8 cellular contexts compared by ENCODE assay signal in genomic region chr4:112284166-112284565, GRCh38. TPM values are rescaled to one million over a fixed set of nuclear protein-coding genes. Genes with fewer than 3 reads are reported as not detected.
DNase-seq lines count a peak whose midpoint lies in the region; ATAC-seq and TF ChIP-seq lines count a peak whose summit lies in the region.

No MANE protein-coding gene starts in this region.

- H3K9me3 Mint-ChIP-seq in activated CD4-positive, alpha-beta T cell treated with anti-CD3 and anti-CD28 coated beads for 36 hours (ENCODE audit: low read depth), result peaks cover 7% of the 10 kb centered on the region
- peaks cover 9% of the 10 kb centered on the region for H3K9me3 Mint-ChIP-seq in T-helper 2 cell treated with Interferon-gamma antibody and Interleukin-4, amounts not matched to agents 5 μg/mL and 100 μg/mL, for 36 hours

- POLR2A ChIA-PET in activated CD4-positive, alpha-beta T cell treated with anti-CD3 and anti-CD28 coated beads for 36 hours (lab: Charles Lee), result interaction anchor here (1.5 kb wide), 1 partner anchor 10 kb away, joined by 7 read pairs; no protein-coding TSS in a partner anchor

- peak overlapping the region; percentile 96 for H3K4me3 Mint-ChIP-seq in activated CD4-positive, alpha-beta T cell treated with anti-CD3 and anti-CD28 coated beads for 36 hours
- peak overlapping the region; percentile 94 for H3K4me3 Mint-ChIP-seq in T-helper 2 cell treated with Interferon-gamma antibody and Interleukin-4, amounts not matched to agents 5 μg/mL and 100 μg/mL, for 36 hours

- peaks cover 73% of the 10 kb centered on the region for H3K4me1 Mint-ChIP-seq in activated CD4-positive, alpha-beta T cell treated with anti-CD3 and anti-CD28 coated beads for 36 hours
- peaks cover 49% of the 10 kb centered on the region for H3K4me1 Mint-ChIP-seq in T-helper 2 cell treated with Interferon-gamma antibody and Interleukin-4, amounts not matched to agents 5 μg/mL and 100 μg/mL, for 36 hours (ENCODE audit: low read depth)

- no peak overlapping the region for H3K9ac ChIP-seq in stomach smooth muscle (ENCODE audit: low read length in 2 of 2)

- peak overlapping the region; percentile 74 for H3K4me3 ChIP-seq in fibroblast of villous mesenchyme (ENCODE audit: low read depth, low read length)
- peak overlapping the region; percentile 58 to 68 for H3K4me3 ChIP-seq in stomach smooth muscle (ENCODE audit: low read length in 2 of 2)

- DNase-seq in activated CD4-positive, alpha-beta T cell treated with anti-CD3 and anti-CD28 coated beads for 36 hours, result peak; percentile 29
- DNase-seq in activated CD4-positive, alpha-beta T cell treated with anti-CD3 and anti-CD28 coated beads for 48 hours, result no peak
- DNase-seq in T-helper 2 cell treated with Interferon-gamma antibody and Interleukin-4, amounts not matched to agents 5 μg/mL and 100 μg/mL, for 36 hours (ENCODE audit: low spot score), result no peak
- DNase-seq in fibroblast of villous mesenchyme (ENCODE audit: low read depth) (peak; percentile 14), NCI-H146 treated with DMSO at 0.1 percent for 48 hours (lab: John Stamatoyannopoulos, UW; ENCODE audit: unreplicated experiment) (no peak), DMS153 (lab: John Stamatoyannopoulos, UW) (no peak), amniotic stem cell (lab: John Stamatoyannopoulos, UW) (no peak)

- H3K27ac ChIP-seq in stomach smooth muscle (ENCODE audit: low read length), result no peak overlapping the region

- CTCF ChIA-PET in activated CD4-positive, alpha-beta T cell treated with anti-CD3 and anti-CD28 coated beads for 36 hours (lab: Charles Lee), result interaction anchor here (0.7 to 2.1 kb wide), 2 partner anchors 9 to 41 kb away, joined by 4 to 5 read pairs; no protein-coding TSS in a partner anchor

- H3K36me3 Mint-ChIP-seq in activated CD4-positive, alpha-beta T cell treated with anti-CD3 and anti-CD28 coated beads for 36 hours (ENCODE audit: low read depth), result peaks cover 47% of the 10 kb centered on the region
- H3K36me3 Mint-ChIP-seq in T-helper 2 cell treated with Interferon-gamma antibody and Interleukin-4, amounts not matched to agents 5 μg/mL and 100 μg/mL, for 36 hours (ENCODE audit: low read depth), result peaks cover 21% of the 10 kb centered on the region

- H3K27ac Mint-ChIP-seq in activated CD4-positive, alpha-beta T cell treated with anti-CD3 and anti-CD28 coated beads for 36 hours, result peak overlapping the region; percentile 96
- H3K27ac Mint-ChIP-seq in T-helper 2 cell treated with Interferon-gamma antibody and Interleukin-4, amounts not matched to agents 5 μg/mL and 100 μg/mL, for 36 hours, result peak overlapping the region; percentile 90

- no peaks in the 10 kb centered on the region for H3K27me3 ChIP-seq in stomach smooth muscle (ENCODE audit: control insufficient read depth in 1 of 2, insufficient read depth in 2 of 2, low read length in 2 of 2)

- no peaks in the 10 kb centered on the region for H3K36me3 ChIP-seq in stomach smooth muscle (ENCODE audit: control insufficient read depth in 2 of 2, insufficient read depth in 2 of 2, low read length in 2 of 2)

- no peaks in the 10 kb centered on the region for H3K27me3 Mint-ChIP-seq in activated CD4-positive, alpha-beta T cell treated with anti-CD3 and anti-CD28 coated beads for 36 hours
- H3K27me3 Mint-ChIP-seq in T-helper 2 cell treated with Interferon-gamma antibody and Interleukin-4, amounts not matched to agents 5 μg/mL and 100 μg/mL, for 36 hours (ENCODE audit: low read depth), result no peaks in the 10 kb centered on the region

- H3K9me3 ChIP-seq in stomach smooth muscle (ENCODE audit: control insufficient read depth in 2 of 2, low read length in 2 of 2), result no peaks in the 10 kb centered on the region

- no peak for TF ChIP-seq CTCF in fibroblast of villous mesenchyme (IDR thresholded peaks at IDR 0.05; ENCODE audit: insufficient read depth, low read depth, low read length)

- intact Hi-C loops in activated CD4-positive, alpha-beta T cell treated with anti-CD3 and anti-CD28 coated beads for 36 hours (cut with DNase I, micrococcal nuclease), result loop anchor here (2.0 to 10.0 kb wide), 3 partner anchors 39 to 1481 kb away; partner anchors contain the start of genes CAMK2D (in 1 of the 2), LARP7 (in 1 of the 2) and ZGRF1 (in 1 of the 2)

- no peak for ATAC-seq in activated CD4-positive, alpha-beta T cell treated with anti-CD3 and anti-CD28 coated beads for 36 hours

- H3K4me1 ChIP-seq in stomach smooth muscle (ENCODE audit: control insufficient read depth, insufficient read depth, low read length), result peaks cover 17% of the 10 kb centered on the region

RNA-seq across cellular contexts. Expression of gene TIFA, which starts 1.5 kb away (rescaled TPM):
- 10 to 100 TPM; 41.7 to 54.3 TPM for total RNA-seq in activated CD4-positive, alpha-beta T cell treated with anti-CD3 and anti-CD28 coated beads for 36 hours
- total RNA-seq in fibroblast of villous mesenchyme, result 4.2 and 8.2 TPM in 2 replicates

RNA-seq across cellular contexts. Expression of gene ALPK1, which starts 13.0 kb away (rescaled TPM):
- total RNA-seq in activated CD4-positive, alpha-beta T cell treated with anti-CD3 and anti-CD28 coated beads for 36 hours, result 10 to 100 TPM; 23.2 to 24.3 TPM
- 18.7 and 25.5 TPM in 2 replicates for total RNA-seq in fibroblast of villous mesenchyme

RNA-seq across cellular contexts. Expression of gene AP1AR, which starts 52.6 kb away (rescaled TPM):
- total RNA-seq in activated CD4-positive, alpha-beta T cell treated with anti-CD3 and anti-CD28 coated beads for 36 hours, result 10 to 100 TPM; 15.8 to 16.5 TPM
- total RNA-seq in fibroblast of villous mesenchyme, result 18.4 and 24.2 TPM in 2 replicates

Comparison
In these comparisons a context has a peak if more than half of its experiments do, and no peak if none do; other contexts are left out.
1. DNase-seq: peak in activated CD4-positive, alpha-beta T cell treated with anti-CD3 and anti-CD28 coated beads for 36 hours (single experiment) and fibroblast of villous mesenchyme (single experiment); none in activated CD4-positive, alpha-beta T cell treated with anti-CD3 and anti-CD28 coated beads for 48 hours (single experiment), T-helper 2 cell treated with Interferon-gamma antibody and Interleukin-4, amounts not matched to agents 5 μg/mL and 100 μg/mL, for 36 hours (single experiment), NCI-H146 treated with DMSO at 0.1 percent for 48 hours (single experiment), DMS153 (single experiment) and amniotic stem cell (single experiment).